Comparison of ENCODE assay signal across 9 cellular contexts in the genomic region with DNA sequence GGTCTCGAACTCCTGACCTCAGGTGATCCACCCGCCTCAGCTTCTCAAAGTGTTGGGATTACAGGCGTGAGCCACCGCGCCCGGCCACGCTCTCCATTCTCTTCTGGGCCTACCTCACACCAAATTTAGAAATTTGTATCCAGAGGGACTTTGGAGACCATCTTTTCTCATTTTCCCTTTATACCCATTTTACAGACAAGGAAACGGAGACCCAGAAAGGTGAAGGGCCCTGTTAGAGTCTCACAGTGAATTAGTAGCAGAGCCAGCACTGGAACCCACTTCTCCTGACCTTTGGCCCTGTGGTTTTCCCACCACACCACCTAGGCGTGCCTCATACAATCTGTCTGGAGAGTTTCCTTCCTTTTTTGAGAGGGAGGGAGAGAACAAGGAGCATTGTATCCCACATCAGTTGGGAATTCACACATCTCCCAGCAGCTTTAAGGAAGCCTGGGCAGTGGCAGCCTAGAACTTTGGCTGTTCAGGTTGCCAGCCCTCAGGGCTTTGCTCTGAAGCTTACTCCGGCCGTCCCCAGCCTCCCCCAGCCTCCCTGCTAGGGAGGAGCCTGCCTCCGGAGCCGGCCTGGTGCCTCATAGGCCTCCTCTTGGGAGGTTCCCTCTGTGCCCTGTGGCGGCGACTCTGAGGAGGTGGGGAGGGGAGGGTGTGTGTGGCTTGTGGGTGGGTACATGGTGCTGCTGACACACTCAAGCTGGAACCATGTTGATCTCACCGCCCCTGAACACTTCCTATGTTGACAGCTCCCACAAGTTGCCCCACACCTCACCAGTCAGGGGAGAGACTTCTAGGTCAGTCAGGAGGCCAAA. TPM values are rescaled to one million over a fixed set of nuclear protein-coding genes. Genes with fewer than 3 reads are reported as not detected.
DNase-seq lines count a peak whose midpoint lies in the region; ATAC-seq lines count a peak whose summit lies in the region.
"Had no signal": no experiment of that assay in that cellular context is flagged by ENCODE, and none has a peak within 500 bp of the region (broad histone marks: within the 10 kb centered on the region; RNA-seq: fewer than 3 reads in every experiment).

No MANE protein-coding gene starts in this region.

- ATAC-seq in stimulated activated naive B cell treated with anti-CD40 and anti-IgM and Interleukin-4, amounts not matched to agents 10 μg/mL and 1 μg/mL and 100 μg/mL, for 72 hours (replicated peaks), result no peak
- ATAC-seq in GM18907 (IDR thresholded peaks at IDR 0.05; ENCODE audit: unreplicated experiment), result no peak
- ATAC-seq: GM12878 had no signal

- no peak overlapping the region for H3K27ac Mint-ChIP-seq in stimulated activated naive B cell treated with anti-CD40 and anti-IgM and Interleukin-4, amounts not matched to agents 10 μg/mL and 1 μg/mL and 100 μg/mL, for 72 hours

- H3K4me3 Mint-ChIP-seq in stimulated activated naive B cell treated with anti-CD40 and anti-IgM and Interleukin-4, amounts not matched to agents 10 μg/mL and 1 μg/mL and 100 μg/mL, for 72 hours, result no peak overlapping the region

- H3K4me1 Mint-ChIP-seq in stimulated activated naive B cell treated with anti-CD40 and anti-IgM and Interleukin-4, amounts not matched to agents 10 μg/mL and 1 μg/mL and 100 μg/mL, for 72 hours, result peaks cover 28 to 54% of the 10 kb centered on the region in 2 donors

- intact Hi-C loops in posterior vena cava (cut with DNase I), result no loop called here

- H3K9me3 Mint-ChIP-seq in stimulated activated naive B cell treated with anti-CD40 and anti-IgM and Interleukin-4, amounts not matched to agents 10 μg/mL and 1 μg/mL and 100 μg/mL, for 72 hours, result no peaks in the 10 kb centered on the region

- H3K27me3 Mint-ChIP-seq in stimulated activated naive B cell treated with anti-CD40 and anti-IgM and Interleukin-4, amounts not matched to agents 10 μg/mL and 1 μg/mL and 100 μg/mL, for 72 hours, result no peaks in the 10 kb centered on the region

- H3K36me3 Mint-ChIP-seq in stimulated activated naive B cell treated with anti-CD40 and anti-IgM and Interleukin-4, amounts not matched to agents 10 μg/mL and 1 μg/mL and 100 μg/mL, for 72 hours, result peaks cover 52 to 87% of the 10 kb centered on the region in 2 donors

- DNase-seq in CMK (ENCODE audit: low read depth) (peak; percentile 84), dermis blood vessel endothelial cell (peak; percentile 59), posterior vena cava (ENCODE audit: low spot score) (peak; percentile 91), epidermal melanocyte (ENCODE audit: insufficient read length, low spot score) (no peak), NCI-H2196 (lab: John Stamatoyannopoulos, UW; ENCODE audit: unreplicated experiment) (no peak)
- DNase-seq in activated CD4-positive, alpha-beta T cell treated with anti-CD3 and anti-CD28 coated beads for 4 hours, result peak; percentile 62 to 67
- DNase-seq in stimulated activated naive B cell treated with anti-CD40 and anti-IgM and Interleukin-4, amounts not matched to agents 10 μg/mL and 1 μg/mL and 100 μg/mL, for 72 hours, result no peak

RNA-seq across cellular contexts. Expression of a gene that starts 13.8 kb away (rescaled TPM):
- 58.4 and 59.1 TPM in 2 replicates for total RNA-seq in dermis blood vessel endothelial cell
- total RNA-seq in posterior vena cava, result 100 to 1,000 TPM; 105 to 141 TPM

Comparison
In these comparisons a context has a peak if more than half of its experiments do, and no peak if none do; other contexts are left out.
1. DNase-seq: peak in CMK (single experiment), activated CD4-positive, alpha-beta T cell treated with anti-CD3 and anti-CD28 coated beads for 4 hours (2 of 2), dermis blood vessel endothelial cell (single experiment) and posterior vena cava (single experiment); none in epidermal melanocyte (single experiment), stimulated activated naive B cell treated with anti-CD40 and anti-IgM and Interleukin-4, amounts not matched to agents 10 μg/mL and 1 μg/mL and 100 μg/mL, for 72 hours (single experiment) and NCI-H2196 (single experiment).